21 cellular contexts compared by ENCODE assay signal in genomic region chr4:87089368-87089767, GRCh38.
A peak's percentile ranks its signal among the peaks of the same experiment; 100 is the strongest.
DNase-seq lines count a peak whose midpoint lies in the region; ATAC-seq and TF ChIP-seq lines count a peak whose summit lies in the region.
"Had no signal": no experiment of that assay in that cellular context is flagged by ENCODE, and none has a peak within 500 bp of the region (broad histone marks: within the 10 kb centered on the region; RNA-seq: fewer than 3 reads in every experiment).

No MANE protein-coding gene starts in this region.

- H3K4me3 ChIP-seq in breast epithelium (no peak overlapping the region), lower lobe of right lung (no peak overlapping the region)
- H3K4me3 ChIP-seq: uterus had no signal

- intact Hi-C loops in breast epithelium (cut with DNase I; ENCODE audit: low total_unique reads) = no loop called here
- intact Hi-C loops in MCF 10A (cut with micrococcal nuclease) = no loop called here
- intact Hi-C loops in lower lobe of right lung (cut with DNase I) = no loop called here

- TF ChIP-seq CTCF in breast epithelium (IDR thresholded peaks at IDR 0.05) (no peak), MCF 10A (IDR thresholded peaks at IDR 0.05; ENCODE audit: unreplicated experiment) (no peak), endothelial cell (IDR thresholded peaks at IDR 0.05; ENCODE audit: unreplicated experiment) (no peak), lower lobe of right lung (IDR thresholded peaks at IDR 0.05) (no peak), GM20000 (IDR thresholded peaks at IDR 0.05; ENCODE audit: extremely low read depth, missing control alignments) (no peak)

- ATAC-seq in lower lobe of right lung (peak in 1 of 2 donors; percentile 36), GM19395 (IDR thresholded peaks at IDR 0.05; ENCODE audit: unreplicated experiment) (no peak)
- ATAC-seq: naive thymus-derived CD8-positive, alpha-beta T cell had no signal

- TF ChIP-seq POLR2A in breast epithelium (IDR thresholded peaks at IDR 0.05) = no peak

- no peaks in the 10 kb centered on the region for H3K9me3 Mint-ChIP-seq in MCF 10A (ENCODE audit: unreplicated experiment)
- H3K9me3 Mint-ChIP-seq in endothelial cell (ENCODE audit: unreplicated experiment) = no peaks in the 10 kb centered on the region
- H3K9me3 Mint-ChIP-seq: CD4-positive, CD25-positive, alpha-beta regulatory T cell; naive thymus-derived CD8-positive, alpha-beta T cell had no signal

- DNase-seq in breast epithelium (ENCODE audit: low spot score in 2 of 2) (no peak), MCF 10A (ENCODE audit: unreplicated experiment) (no peak), endothelial cell (ENCODE audit: low spot score) (no peak), lower lobe of right lung (no peak), NCI-H2081 (lab: John Stamatoyannopoulos, UW) (no peak), GM20000 (ENCODE audit: low spot score) (no peak), occipital lobe (lab: John Stamatoyannopoulos, UW) (no peak)
- DNase-seq: activated CD4-positive, alpha-beta T cell treated with anti-CD3 and anti-CD28 coated beads, Interleukin-2, amount 50 U/mL, for 1 hour; activated CD8-positive, alpha-beta memory T cell treated with anti-CD3 and anti-CD28 coated beads, Interleukin-2, amount 50 U/mL, for 48 hours; activated naive CD4-positive, alpha-beta T cell; amniotic stem cell; CD4-positive, CD25-positive, alpha-beta regulatory T cell; naive thymus-derived CD8-positive, alpha-beta T cell; NCI-H1048; NCI-H2029 treated with DMSO at 0.1 percent for 48 hours; NCI-H446 treated with DMSO at 0.1 percent for 48 hours; stimulated activated CD4-positive, alpha-beta T cell treated with anti-CD3 and anti-CD28 coated beads, Interleukin-2, amount 100 ng/mL, for 48 hours; SW 1271; uterus had no signal

- H3K36me3 Mint-ChIP-seq in MCF 10A (ENCODE audit: insufficient read depth, unreplicated experiment) (peaks cover 75% of the 10 kb centered on the region), endothelial cell (ENCODE audit: low read depth, unreplicated experiment) (peaks cover 17% of the 10 kb centered on the region)

- CTCF ChIA-PET in MCF 10A (lab: Yijun Ruan, JAX) = interaction anchor here (0.6 to 6.0 kb wide), 3 partner anchors 10 to 167 kb away, joined by 3 to 53 read pairs (median 3); no protein-coding TSS in a partner anchor

- POLR2A ChIA-PET in MCF 10A (lab: Yijun Ruan, JAX) = interaction anchor here (0.6 to 1.4 kb wide), 3 partner anchors 31 to 155 kb away, joined by 3 to 6 read pairs (median 3); partner anchors contain the start of gene AFF1

- H3K4me3 Mint-ChIP-seq in MCF 10A (ENCODE audit: unreplicated experiment) = no peak overlapping the region
- no peak overlapping the region for H3K4me3 Mint-ChIP-seq in endothelial cell (ENCODE audit: unreplicated experiment)
- H3K4me3 Mint-ChIP-seq: CD4-positive, CD25-positive, alpha-beta regulatory T cell; naive thymus-derived CD8-positive, alpha-beta T cell had no signal

- no TSS peak for BruUV-seq in MCF 10A (replicated peaks; lab: Mats Ljungman, UMichigan)

- H3K27ac ChIP-seq in breast epithelium (peak overlapping the region; percentile 22 to 39), lower lobe of right lung (peak overlapping the region; percentile 48)
- H3K27ac ChIP-seq: KMS-11 had no signal

- H3K36me3 ChIP-seq in breast epithelium (no peaks in the 10 kb centered on the region), lower lobe of right lung (peaks cover 55% of the 10 kb centered on the region)
- H3K36me3 ChIP-seq: uterus had no signal

- H3K27me3 ChIP-seq in breast epithelium (no peaks in the 10 kb centered on the region), lower lobe of right lung (ENCODE audit: low read depth) (no peaks in the 10 kb centered on the region)
- H3K27me3 ChIP-seq: uterus had no signal

- peaks cover 0 to 6% of the 10 kb centered on the region in 2 donors for H3K4me1 ChIP-seq in breast epithelium
- peaks cover 61% of the 10 kb centered on the region for H3K4me1 ChIP-seq in lower lobe of right lung

- H3K9me3 ChIP-seq in breast epithelium = no peaks in the 10 kb centered on the region
- H3K9me3 ChIP-seq in lower lobe of right lung = no peaks in the 10 kb centered on the region
- H3K9me3 ChIP-seq: uterus had no signal

- H3K4me1 Mint-ChIP-seq in MCF 10A (ENCODE audit: insufficient read depth, unreplicated experiment) (peaks cover 36% of the 10 kb centered on the region), endothelial cell (ENCODE audit: unreplicated experiment) (peaks cover 53% of the 10 kb centered on the region)

- no peaks in the 10 kb centered on the region for H3K27me3 Mint-ChIP-seq in MCF 10A (ENCODE audit: insufficient read depth, unreplicated experiment)
- peaks cover 5% of the 10 kb centered on the region for H3K27me3 Mint-ChIP-seq in endothelial cell (ENCODE audit: unreplicated experiment)
- H3K27me3 Mint-ChIP-seq: CD4-positive, CD25-positive, alpha-beta regulatory T cell; naive thymus-derived CD8-positive, alpha-beta T cell had no signal

- no peak overlapping the region for H3K27ac Mint-ChIP-seq in MCF 10A (ENCODE audit: low read depth, unreplicated experiment)
- peak overlapping the region; percentile 77 for H3K27ac Mint-ChIP-seq in endothelial cell (ENCODE audit: unreplicated experiment)
- H3K27ac Mint-ChIP-seq: CD4-positive, CD25-positive, alpha-beta regulatory T cell had no signal
